ENCODE assay signal across 8 cellular contexts in the genomic region with DNA sequence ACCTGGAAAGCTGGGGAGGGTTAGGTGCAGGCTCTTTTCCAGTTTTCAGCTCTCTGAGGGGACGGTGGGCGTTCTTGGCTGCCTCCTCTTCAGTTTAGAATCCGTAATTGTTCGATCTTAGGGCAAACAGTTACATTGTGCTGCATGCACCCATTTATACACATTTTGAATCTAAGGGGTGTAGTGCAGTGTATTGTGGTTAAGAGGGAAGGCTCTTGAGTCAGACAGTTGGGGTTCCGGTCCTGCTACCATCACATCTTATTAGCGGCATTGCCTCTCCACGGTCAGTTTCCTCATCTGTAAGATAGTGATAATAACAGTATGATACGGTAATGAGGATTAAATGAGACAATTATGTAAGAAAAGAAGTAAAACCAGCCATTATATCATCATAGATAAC. TPM values are rescaled to one million over a fixed set of nuclear protein-coding genes. Genes with fewer than 3 reads are reported as not detected.
DNase-seq lines count a peak whose midpoint lies in the region; ATAC-seq, FAIRE-seq and TF ChIP-seq lines count a peak whose summit lies in the region.

No MANE protein-coding gene starts in this region.

- H3K9ac ChIP-seq in H1 (replicated peaks in 1 of 4; ENCODE audit: extremely low read depth in 1 of 4, low read depth in 3 of 4, low read length in 3 of 4), result peak overlapping the region; percentile 93 to 99 (median 98)

- peak overlapping the region; percentile 94; the same call in 1 of the 2 replicates for H2BK5ac ChIP-seq in H1 (ENCODE audit: low read depth, low read length)

- H3K4me3 ChIP-seq in OCI-LY7 (ENCODE audit: low read depth, low read length, poor library complexity, severe bottlenecking) (peak overlapping the region; percentile 95), H1 (ENCODE audit: extremely low read depth in 1 of 4, insufficient read depth in 2 of 4, low read depth in 3 of 4, low read length in 4 of 4) (peak overlapping the region; percentile 94 to 100 (median 98)), osteoblast (ENCODE audit: insufficient read depth, low read length) (peak overlapping the region; percentile 85)

- peak overlapping the region; percentile 47 for H3K27ac ChIP-seq in OCI-LY7 (ENCODE audit: low read depth, low read length, poor library complexity, severe bottlenecking)
- H3K27ac ChIP-seq in H1 (ENCODE audit: low read depth, low read length), result peak overlapping the region; percentile 89
- peak overlapping the region; percentile 80 for H3K27ac ChIP-seq in osteoblast (ENCODE audit: low read depth, low read length)

- H3K36me3 ChIP-seq in OCI-LY7 (ENCODE audit: insufficient read depth, low read length) (peaks cover 44% of the 10 kb centered on the region), H1 (ENCODE audit: control insufficient read depth in 2 of 4, insufficient read depth in 4 of 4, low read length in 3 of 4) (peaks cover 24 to 43% (median 37%) of the 10 kb centered on the region in 4 experiments), osteoblast (ENCODE audit: insufficient read depth, low read length) (peaks cover 25% of the 10 kb centered on the region)

- FAIRE-seq in H1 (lab: Jason Lieb, UNC), result no peak

- H2AK5ac ChIP-seq in H1 (ENCODE audit: low read depth, low read length), result peak overlapping the region; percentile 44; the same call in 1 of the 2 replicates

- intact Hi-C loops in OCI-LY7 (cut with micrococcal nuclease; ENCODE audit: unreplicated experiment), result no loop called here

- H2BK120ac ChIP-seq in H1 (replicated peaks; ENCODE audit: low read depth, low read length), result peak overlapping the region; percentile 15

- H3K79me1 ChIP-seq in H1 (ENCODE audit: low read depth, low read length), result peaks cover 16% of the 10 kb centered on the region

- H3K27me3 ChIP-seq in H1 (replicated peaks in 1 of 4; ENCODE audit: control insufficient read depth in 3 of 4, extremely low read depth in 1 of 4, insufficient read depth in 3 of 4, low read length in 3 of 4) (no peaks in the 10 kb centered on the region), osteoblast (ENCODE audit: insufficient read depth, low read length) (no peaks in the 10 kb centered on the region)

- peak overlapping the region; percentile 98; the same call in 1 of the 2 replicates for H4K8ac ChIP-seq in H1 (ENCODE audit: extremely low read depth, insufficient read depth, low read length)

- H3K9me3 ChIP-seq in OCI-LY7 (ENCODE audit: low read length), result no peaks in the 10 kb centered on the region
- H3K9me3 ChIP-seq in H1 (ENCODE audit: insufficient read depth in 2 of 2, low read depth in 1 of 2, low read length in 1 of 2), result no peaks in the 10 kb centered on the region; a peak in 1 of 4 replicates
- no peaks in the 10 kb centered on the region for H3K9me3 ChIP-seq in osteoblast (ENCODE audit: low read depth, low read length)

- H4K20me1 ChIP-seq in OCI-LY7 (ENCODE audit: insufficient read depth, low read length) (peaks cover 12% of the 10 kb centered on the region; the same call in 1 of the 2 replicates), H1 (replicated peaks in 1 of 2; ENCODE audit: control insufficient read depth in 1 of 2, insufficient read depth in 2 of 2, low read length in 2 of 2) (peaks cover 14 to 27% of the 10 kb centered on the region in 2 experiments), osteoblast (ENCODE audit: insufficient read depth, low read length) (no peaks in the 10 kb centered on the region)

- peak overlapping the region; percentile 35 for H3K14ac ChIP-seq in H1 (ENCODE audit: insufficient read length)

- H2BK12ac ChIP-seq in H1 (ENCODE audit: low read depth, low read length), result no peak overlapping the region

- no peak for TF ChIP-seq CTCF in OCI-LY7 (conservative IDR thresholded peaks at IDR 0.05; ENCODE audit: low read length)
- TF ChIP-seq CTCF in H1 (IDR thresholded peaks at IDR 0.05; ENCODE audit: control extremely low read depth in 1 of 3, insufficient read depth in 1 of 3, low read depth in 1 of 3, low read length in 3 of 3), result no peak
- TF ChIP-seq CTCF in osteoblast (IDR thresholded peaks at IDR 0.05; ENCODE audit: extremely low read depth, low read depth, low read length), result no peak

- DNase-seq in EL (peak; percentile 39), OCI-LY7 (ENCODE audit: low spot score) (peak; percentile 45), H1 (ENCODE audit: low read depth in 1 of 2, low spot score in 2 of 2) (no peak), osteoblast (ENCODE audit: insufficient read length, low spot score, missing footprints) (peak; percentile 53), CD1c-positive myeloid dendritic cell (ENCODE audit: extremely low spot score) (no peak), DMS 273 (lab: John Stamatoyannopoulos, UW; ENCODE audit: unreplicated experiment) (no peak), NCI-H1092 treated with DMSO at 0.1 percent for 48 hours (lab: John Stamatoyannopoulos, UW) (no peak)

- WGBS in H1 (ENCODE audit: extremely low coverage in 1 of 2, insufficient coverage in 1 of 2, insufficient read length in 1 of 2, insufficient replicate concordance in 2 of 2, low coverage in 1 of 2, low lambda C conversion rate in 2 of 2, missing lambda C conversion rate in 1 of 2), 2 experiments, result 4% methylated on average over 8 of the region's 8 CpGs; no CpG with 5 or more reads in 1 of the 2 experiments

- peak overlapping the region; percentile 91 for H4K5ac ChIP-seq in H1 (ENCODE audit: insufficient read length, low read depth, low read length)

- CTCF ChIA-PET in OCI-LY7 (lab: Charles Lee; ENCODE audit: unreplicated experiment), result interaction anchor here (0.6 kb wide), 3 partner anchors 62 to 1028 kb away, joined by 4 to 8 read pairs (median 6); no protein-coding TSS in a partner anchor
- CTCF ChIA-PET in H1 (lab: Charles Lee; ENCODE audit: partially characterized antibody), result interaction anchor here (0.9 to 5.6 kb wide), 12 partner anchors 7 to 304 kb away, joined by 3 to 36 read pairs (median 6); no protein-coding TSS in a partner anchor

- H3K4me2 ChIP-seq in OCI-LY7 (ENCODE audit: low read length) (peak overlapping the region; percentile 90), H1 (ENCODE audit: insufficient read depth in 1 of 2, low read depth in 2 of 2, low read length in 2 of 2) (peak overlapping the region; percentile 75 to 95), osteoblast (ENCODE audit: insufficient read depth, low read length) (peak overlapping the region; percentile 93)

- H3K4me1 ChIP-seq in OCI-LY7 (ENCODE audit: insufficient read depth, low read length, poor library complexity, severe bottlenecking), result peaks cover 37% of the 10 kb centered on the region
- peaks cover 4 to 9% (median 6%) of the 10 kb centered on the region in 4 experiments; a peak in 6 of 7 replicates for H3K4me1 ChIP-seq in H1 (replicated peaks in 1 of 4; ENCODE audit: control insufficient read depth in 3 of 4, insufficient read depth in 4 of 4, low read length in 3 of 4)
- H3K4me1 ChIP-seq in osteoblast (ENCODE audit: insufficient read depth, low read length), result peaks cover 33% of the 10 kb centered on the region

- peak overlapping the region; percentile 87 for H3K56ac ChIP-seq in H1 (replicated peaks; ENCODE audit: insufficient read length, low read depth, low read length)

- H2BK15ac ChIP-seq in H1 (ENCODE audit: low read length), result no peak overlapping the region

- H3K9me2 ChIP-seq in OCI-LY7 (ENCODE audit: insufficient read depth, low read length), result no peaks in the 10 kb centered on the region

- TF ChIP-seq RAD21 in H1 (IDR thresholded peaks at IDR 0.05 in 1 of 2, conservative IDR thresholded peaks at IDR 0.05 in 1 of 2; ENCODE audit: low read depth in 2 of 2, low read length in 2 of 2), result no peak

- H3K23ac ChIP-seq in H1 (ENCODE audit: insufficient read length), result peak overlapping the region; percentile 42

- H3K4ac ChIP-seq in H1 (replicated peaks; ENCODE audit: insufficient read length, low read depth, low read length), result peak overlapping the region; percentile 99

- TF ChIP-seq EP300 in H1 (IDR thresholded peaks at IDR 0.05; ENCODE audit: borderline replicate concordance in 1 of 2, low read depth in 2 of 2, low read length in 2 of 2), result no peak

- TF ChIP-seq POLR2A in H1 (IDR thresholded peaks at IDR 0.05; ENCODE audit: control extremely low read depth in 1 of 2, low read depth in 2 of 2, low read length in 2 of 2), result no peak

- no peak overlapping the region; the same call in 1 of the 2 replicates for H3K18ac ChIP-seq in H1 (ENCODE audit: extremely low read depth, low read length)

- H3K79me2 ChIP-seq in OCI-LY7 (ENCODE audit: insufficient read depth, low read depth, low read length), result peaks cover 46% of the 10 kb centered on the region
- H3K79me2 ChIP-seq in H1 (ENCODE audit: control insufficient read depth in 1 of 2, insufficient read depth in 2 of 2, low read length in 2 of 2), result peaks cover 16 to 48% of the 10 kb centered on the region in 2 experiments
- H3K79me2 ChIP-seq in osteoblast (ENCODE audit: insufficient read depth, low read length), result peaks cover 37% of the 10 kb centered on the region

- H2AFZ ChIP-seq in OCI-LY7 (ENCODE audit: low read length) (peak overlapping the region; percentile 18; the same call in 1 of the 2 replicates), H1 (ENCODE audit: low read length) (0 out of 2 replicates have a peak overlapping the region, but pooled peaks have one; percentile 46), osteoblast (ENCODE audit: low read length) (peak overlapping the region; percentile 97)

- H2BK20ac ChIP-seq in H1 (ENCODE audit: low read length), result no peak overlapping the region

- H4K91ac ChIP-seq in H1 (replicated peaks; ENCODE audit: insufficient read length, low read length), result peak overlapping the region; percentile 98

- POLR2A ChIA-PET in OCI-LY7 (lab: Charles Lee) (no interaction called here), H1 (lab: Charles Lee; ENCODE audit: partially characterized antibody) (interaction anchor here (1.4 to 3.3 kb wide), 7 partner anchors 10 to 403 kb away, joined by 3 to 11 read pairs (median 4); partner anchors contain the start of gene AIF1L)

- TSS peak; percentile 81 for BruUV-seq in OCI-LY7 (replicated peaks; lab: Mats Ljungman, UMichigan)

- ATAC-seq in HG03432 (IDR thresholded peaks at IDR 0.05; ENCODE audit: unreplicated experiment), result no peak

- peaks cover 10% of the 10 kb centered on the region for H3K23me2 ChIP-seq in H1 (ENCODE audit: low read depth, low read length)

RNA-seq across cellular contexts. Expression of gene EXOSC2, which starts 0.6 kb away (rescaled TPM):
- 65.0 and 69.0 TPM in 2 replicates for total RNA-seq in OCI-LY7 (2014; rRNA removed; shearing (Covaris generic))
- 79.8 and 89.9 TPM in 2 replicates for total RNA-seq in OCI-LY7 (2022)
- total RNA-seq in H1 (2021; fragmentation: NEBNext Ultra II Directional; extraction: Animal tissue kit (Norgen Biotek cat#: 25700)), result 84.3 and 93.6 TPM in 2 replicates
- 39.3 and 47.8 TPM in 2 replicates for polyA plus RNA-seq in H1 (2011; rRNA removed)
- 67.9 TPM for polyA plus RNA-seq in H1 (2011; cell fraction: cytosol; rRNA removed)
- 45.9 TPM for polyA plus RNA-seq in H1 (2011; cell fraction: nucleus; rRNA removed)
- 65.5 to 78.6 TPM (median 69.6 TPM) in 4 replicates for polyA plus RNA-seq in H1 (2012, experiment 1 of 2)
- polyA plus RNA-seq in H1 (2012, experiment 2 of 2), result 24.0 TPM
- polyA plus RNA-seq in H1 (2013, experiment 1 of 2), result 34.7 TPM
- 33.1 TPM for polyA plus RNA-seq in H1 (2013, experiment 2 of 2)
- 96.3 and 109 TPM in 2 replicates for polyA minus RNA-seq in H1 (2011; rRNA and poly(A)+ RNA removed)
- 41.5 TPM for polyA minus RNA-seq in H1 (2011; cell fraction: cytosol; rRNA and poly(A)+ RNA removed)
- polyA minus RNA-seq in H1 (2011; cell fraction: nucleus; rRNA and poly(A)+ RNA removed), result 62.0 TPM
- 18.6 and 22.1 TPM in 2 replicates for total RNA-seq in osteoblast

RNA-seq across cellular contexts. Expression of gene PRDM12, which starts 29.8 kb away (rescaled TPM):
- 0.06 TPM in 1 of 2 replicates, not detected in the other for total RNA-seq in OCI-LY7 (2014; rRNA removed; shearing (Covaris generic))
- total RNA-seq in OCI-LY7 (2022), result not detected in 2 replicates
- total RNA-seq in H1 (2021; fragmentation: NEBNext Ultra II Directional; extraction: Animal tissue kit (Norgen Biotek cat#: 25700)), result 0.13 and 0.22 TPM in 2 replicates
- polyA plus RNA-seq in H1 (2011; rRNA removed), result 0.14 and 0.20 TPM in 2 replicates
- polyA plus RNA-seq in H1 (2011; cell fraction: cytosol; rRNA removed), result 0.08 TPM
- polyA plus RNA-seq in H1 (2011; cell fraction: nucleus; rRNA removed), result 0.26 TPM
- polyA plus RNA-seq in H1 (2012, experiment 1 of 2), result 0.11 to 0.19 TPM (median 0.13 TPM) in 3 of 4 replicates, not detected in the other
- 0.14 TPM for polyA plus RNA-seq in H1 (2012, experiment 2 of 2)
- polyA plus RNA-seq in H1 (2013, experiment 1 of 2), result 0.02 TPM
- 0.06 TPM for polyA plus RNA-seq in H1 (2013, experiment 2 of 2)
- polyA minus RNA-seq in H1 (2011; rRNA and poly(A)+ RNA removed), result 0.07 TPM in 1 of 2 replicates, not detected in the other
- polyA minus RNA-seq in H1 (2011; cell fraction: cytosol; rRNA and poly(A)+ RNA removed), result not detected
- polyA minus RNA-seq in H1 (2011; cell fraction: nucleus; rRNA and poly(A)+ RNA removed), result not detected
- total RNA-seq in osteoblast, result not detected in 2 replicates

Comparison
In these comparisons a context has a peak if more than half of its experiments do, and no peak if none do; other contexts are left out.
1. DNase-seq: peak in EL (single experiment), OCI-LY7 (single experiment) and osteoblast (single experiment); none in H1 (0 of 2), CD1c-positive myeloid dendritic cell (single experiment), DMS 273 (single experiment) and NCI-H1092 treated with DMSO at 0.1 percent for 48 hours (single experiment).
2. H2AFZ ChIP-seq: peak in every context shown above with its lines; median percentile 97 in osteoblast; 46 in H1; 18 in OCI-LY7.
3. Peak in every context shown above with its lines, with median percentiles within 50 percentile points of each other: H3K27ac ChIP-seq, H3K4me2 ChIP-seq and H3K4me3 ChIP-seq.